Comparison of ENCODE assay signal across 17 cellular contexts in the genomic region with DNA sequence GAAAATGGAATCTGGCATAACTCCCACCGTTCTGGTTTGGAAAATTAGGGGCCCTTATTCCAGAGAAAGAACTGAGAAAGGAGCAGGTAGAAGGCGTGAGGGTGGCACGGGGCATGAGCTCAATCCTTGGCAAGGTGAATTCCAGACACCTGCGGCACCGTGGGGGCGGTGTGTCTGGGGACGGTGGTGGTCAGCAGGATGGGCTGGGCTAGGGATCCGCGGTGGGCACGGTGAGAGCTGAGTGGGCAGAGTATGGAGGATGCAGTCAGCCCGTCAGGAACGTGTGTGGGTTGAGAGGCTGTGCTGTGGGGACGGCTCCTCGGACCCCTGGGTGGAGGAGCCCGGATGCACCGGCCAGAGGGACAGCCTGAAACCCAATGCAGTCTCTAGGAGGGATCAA.
"Had no signal": no experiment of that assay in that cellular context is flagged by ENCODE, and none has a peak within 500 bp of the region (broad histone marks: within the 10 kb centered on the region; RNA-seq: fewer than 3 reads in every experiment).

No MANE protein-coding gene starts in this region.

- H3K9me3 Mint-ChIP-seq: activated T-cell treated with anti-CD3 and anti-CD28 coated beads, Interleukin-2, amount 50 U/mL, for 4 hours; memory B cell had no signal

- DNase-seq: activated CD8-positive, alpha-beta memory T cell treated with anti-CD3 and anti-CD28 coated beads, Interleukin-2, amount 50 U/mL, for 48 hours; activated naive CD4-positive, alpha-beta T cell treated with anti-CD3 and anti-CD28 coated beads, Interleukin-2, amount 50 U/mL, for 16 hours; activated T-cell treated with anti-CD3 and anti-CD28 coated beads, Interleukin-2, amount 50 U/mL, for 4 hours; anterior cingulate cortex; brain microvascular endothelial cell; caudate nucleus; dermis blood vessel endothelial cell; effector CD8-positive, alpha-beta T cell; hypothalamus; mucosa of descending colon; pancreas; right cardiac atrium; stimulated activated CD4-positive, alpha-beta T cell treated with anti-CD3 and anti-CD28 coated beads, Interleukin-12 subunit alpha, Interleukin-12 subunit beta, amount 100 ng/mL, for 4 hours; stimulated activated CD4-positive, alpha-beta T cell treated with anti-CD3 and anti-CD28 coated beads, Interleukin-4, amount 100 ng/mL, for 4 hours; stimulated activated naive CD8-positive, alpha-beta T cell treated with anti-CD3 and anti-CD28 coated beads, Interleukin-15, Interleukin-2, amounts not matched to agents 100 U/mL and 50 U/mL, for 24 hours; T-helper 9 cell had no signal

- H3K27ac Mint-ChIP-seq: memory B cell had no signal

- H3K4me3 Mint-ChIP-seq: activated T-cell treated with anti-CD3 and anti-CD28 coated beads, Interleukin-2, amount 50 U/mL, for 4 hours had no signal

- H3K36me3 ChIP-seq: brain microvascular endothelial cell, pancreas had no signal

- H3K36me3 Mint-ChIP-seq: memory B cell had no signal

- ATAC-seq: activated T-cell treated with anti-CD3 and anti-CD28 coated beads, Interleukin-2, amount 50 U/mL, for 4 hours; mucosa of descending colon; pancreas; right cardiac atrium; stimulated activated naive CD8-positive, alpha-beta T cell treated with anti-CD3 and anti-CD28 coated beads, Interleukin-15, Interleukin-2, amounts not matched to agents 100 U/mL and 50 U/mL, for 24 hours had no signal

- H3K9me3 ChIP-seq: mucosa of descending colon, pancreas had no signal

- H3K4me3 ChIP-seq: mucosa of descending colon, pancreas had no signal

- H3K4me1 ChIP-seq: pancreas had no signal

- H3K27ac ChIP-seq: brain microvascular endothelial cell, pancreas had no signal
